9 cellular contexts compared by ENCODE assay signal in genomic region chr4:122733805-122734155, GRCh38. TPM values are rescaled to one million over a fixed set of nuclear protein-coding genes. Genes with fewer than 3 reads are reported as not detected.
DNase-seq lines count a peak whose midpoint lies in the region; ATAC-seq and TF ChIP-seq lines count a peak whose summit lies in the region.
"Had no signal": no experiment of that assay in that cellular context is flagged by ENCODE, and none has a peak within 500 bp of the region (broad histone marks: within the 10 kb centered on the region; RNA-seq: fewer than 3 reads in every experiment).

No MANE protein-coding gene starts in this region.

- H3K9me3 ChIP-seq in CD4-positive, CD25-positive, alpha-beta regulatory T cell (ENCODE audit: control insufficient read depth in 2 of 2, low read length in 2 of 2): no peaks in the 10 kb centered on the region

- peak overlapping the region; percentile 85 for H3K27ac ChIP-seq in CD4-positive, CD25-positive, alpha-beta regulatory T cell (ENCODE audit: insufficient read depth, low read length, poor library complexity, severe bottlenecking)
- no peak overlapping the region for H3K27ac ChIP-seq in dorsolateral prefrontal cortex

- H3K36me3 ChIP-seq in CD4-positive, CD25-positive, alpha-beta regulatory T cell (ENCODE audit: control insufficient read depth, insufficient read depth, low read length): peaks cover 2% of the 10 kb centered on the region

- no peak for ATAC-seq in CD4-positive, CD25-positive, alpha-beta regulatory T cell (ENCODE audit: low read depth in 2 of 2)
- ATAC-seq in natural killer cell (no peak), HG02571 (IDR thresholded peaks at IDR 0.05; ENCODE audit: unreplicated experiment) (no peak)

- H3K4me1 ChIP-seq in CD4-positive, CD25-positive, alpha-beta regulatory T cell (ENCODE audit: control insufficient read depth, insufficient read depth, low read length, poor library complexity, severe bottlenecking): peaks cover 13% of the 10 kb centered on the region

- H3K27me3 ChIP-seq in CD4-positive, CD25-positive, alpha-beta regulatory T cell (ENCODE audit: control insufficient read depth, insufficient read depth, low read length): no peaks in the 10 kb centered on the region
- no peaks in the 10 kb centered on the region for H3K27me3 ChIP-seq in dorsolateral prefrontal cortex

- intact Hi-C loops in dorsolateral prefrontal cortex (cut with DNase I) (loop anchor here (2.0 to 5.0 kb wide), 2 partner anchors 189 kb away; partner anchors contain the start of gene NUDT6 (in 2 of the 2)), natural killer cell (cut with micrococcal nuclease) (no loop called here)

- TF ChIP-seq CTCF in LNCaP clone FGC (IDR thresholded peaks at IDR 0.05; ENCODE audit: control insufficient read depth, extremely low read depth, insufficient read depth) (no peak), dorsolateral prefrontal cortex (IDR thresholded peaks at IDR 0.05 in 54 of 56, conservative IDR thresholded peaks at IDR 0.05 in 2 of 56; ENCODE audit: low read depth in 1 of 56, partially characterized antibody in 56 of 56) (no peak), natural killer cell (IDR thresholded peaks at IDR 0.05) (no peak)

- H3K4me3 Mint-ChIP-seq in CD4-positive, CD25-positive, alpha-beta regulatory T cell: peak overlapping the region in 3 of 4 donors; percentile 89 to 97 (median 97)
- H3K4me3 Mint-ChIP-seq in natural killer cell: peak overlapping the region; percentile 97

- H3K9me3 Mint-ChIP-seq in CD4-positive, CD25-positive, alpha-beta regulatory T cell: no peaks in the 10 kb centered on the region
- no peaks in the 10 kb centered on the region for H3K9me3 Mint-ChIP-seq in natural killer cell

- peaks cover 10 to 30% (median 12%) of the 10 kb centered on the region in 4 donors for H3K4me1 Mint-ChIP-seq in CD4-positive, CD25-positive, alpha-beta regulatory T cell
- H3K4me1 Mint-ChIP-seq in natural killer cell: peaks cover 6 to 14% of the 10 kb centered on the region in 2 donors

- H3K4me3 ChIP-seq in CD4-positive, CD25-positive, alpha-beta regulatory T cell (ENCODE audit: low read depth, low read length): peak overlapping the region; percentile 92
- H3K4me3 ChIP-seq in LNCaP clone FGC (ENCODE audit: low read depth, low read length): peak overlapping the region; percentile 73
- peak overlapping the region in 35 of 59 donors; percentile 7 to 92 (median 76) for H3K4me3 ChIP-seq in dorsolateral prefrontal cortex

- H3K27ac Mint-ChIP-seq in CD4-positive, CD25-positive, alpha-beta regulatory T cell: peak overlapping the region in 2 of 3 donors; percentile 46 to 98
- H3K27ac Mint-ChIP-seq in natural killer cell: peak overlapping the region; percentile 95 to 97

- no peaks in the 10 kb centered on the region for H3K27me3 Mint-ChIP-seq in CD4-positive, CD25-positive, alpha-beta regulatory T cell
- peaks cover 0 to 7% of the 10 kb centered on the region in 2 donors for H3K27me3 Mint-ChIP-seq in natural killer cell (ENCODE audit: low read depth in 2 of 2)

- peaks cover 11% of the 10 kb centered on the region for H3K36me3 Mint-ChIP-seq in CD4-positive, CD25-positive, alpha-beta regulatory T cell
- no peaks in the 10 kb centered on the region for H3K36me3 Mint-ChIP-seq in natural killer cell

- DNase-seq in CD4-positive, CD25-positive, alpha-beta regulatory T cell: no peak
- DNase-seq in LNCaP clone FGC (ENCODE audit: low read depth) (no peak), dorsolateral prefrontal cortex (no peak), natural killer cell (no peak), HT-29 (ENCODE audit: low spot score) (no peak), DMS114 treated with DMSO at 0.1 percent for 48 hours (lab: John Stamatoyannopoulos, UW; ENCODE audit: unreplicated experiment) (no peak)
- no peak for DNase-seq in stimulated activated CD8-positive, alpha-beta memory T cell treated with anti-CD3 and anti-CD28 coated beads, Interleukin-4, amount 100 ng/mL, for 48 hours
- DNase-seq: hippocampal formation had no signal

RNA-seq across cellular contexts. Expression of gene BBS12, which starts 1.3 kb away (rescaled TPM):
- 1.4 TPM for total RNA-seq in CD4-positive, CD25-positive, alpha-beta regulatory T cell
- 1 to 10 TPM; 1.2 to 2.8 (median 1.9) TPM for polyA plus RNA-seq in CD4-positive, CD25-positive, alpha-beta regulatory T cell
- total RNA-seq in dorsolateral prefrontal cortex: 10 to 100 TPM in 2 of 120 experiments, 1 to 10 TPM in 118; 2.7 to 12.5 (median 6.3) TPM
- total RNA-seq in natural killer cell: 1 to 10 TPM in 2 of 3 donors, under 1 TPM in 1; 0.85 to 1.9 (median 1.8) TPM
- total RNA-seq in HT-29 (2014; rRNA removed; shearing (Covaris generic)): 0.43 and 0.50 TPM in 2 replicates
